Comparison of ENCODE assay signal across 20 cellular contexts in the genomic region with DNA sequence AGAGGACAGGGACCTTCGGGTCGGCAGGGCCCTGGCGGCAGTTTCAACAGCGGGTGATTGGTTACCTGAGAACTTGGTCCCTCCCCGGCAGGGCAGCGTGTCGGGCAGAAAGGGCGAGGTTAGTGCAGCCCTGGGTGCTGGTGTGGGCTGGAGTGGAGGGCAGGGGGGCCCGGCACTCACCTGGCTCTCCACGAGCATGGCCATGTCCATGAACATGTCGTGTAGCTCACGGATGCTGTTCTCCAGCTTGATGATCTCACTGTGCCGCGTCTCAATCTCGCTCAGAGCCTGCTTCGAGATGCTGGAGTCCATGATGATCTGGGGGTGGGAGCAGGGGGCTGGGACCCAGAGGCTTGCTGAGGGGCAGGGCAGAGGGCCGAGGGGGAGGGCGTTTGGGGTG.
"Had no signal": no experiment of that assay in that cellular context is flagged by ENCODE, and none has a peak within 500 bp of the region (broad histone marks: within the 10 kb centered on the region; RNA-seq: fewer than 3 reads in every experiment).

No MANE protein-coding gene starts in this region.

- DNase-seq: activated CD4-positive, alpha-beta T cell treated with anti-CD3 and anti-CD28 coated beads, Interleukin-2, amount 10 ng/mL, durations not matched to agents 7 days and 5 days; activated CD8-positive, alpha-beta memory T cell treated with anti-CD3 and anti-CD28 coated beads, Interleukin-2, amount 50 U/mL, for 4 hours; activated effector memory CD4-positive, alpha-beta T cell treated with anti-CD3 and anti-CD28 coated beads, Interleukin-2, amount 50 U/mL, for 16 hours; activated naive CD4-positive, alpha-beta T cell treated with anti-CD3 and anti-CD28 coated beads, Interleukin-2, amount 50 U/mL, for 16 hours; activated T-cell treated with anti-CD3 and anti-CD28 coated beads, Interleukin-2, amount 50 U/mL, for 72 hours; adrenal gland; cortex of kidney; effector CD4-positive, alpha-beta T cell; head of caudate nucleus; immature natural killer cell; mesenchymal stem cell; naive thymus-derived CD4-positive, alpha-beta T cell; sigmoid colon; spleen; stimulated activated CD4-positive, alpha-beta T cell treated with anti-CD3 and anti-CD28 coated beads, Interleukin-4, amount 100 ng/mL, for 4 hours; stimulated activated naive B cell treated with anti-CD40 and anti-IgM and Interleukin-4, amounts not matched to agents 10 μg/mL and 1 μg/mL and 100 μg/mL, for 72 hours; T-helper 1 cell had no signal

- H3K4me3 ChIP-seq: adrenal gland, breast epithelium, sigmoid colon, spleen, thoracic aorta had no signal

- H3K36me3 ChIP-seq: breast epithelium had no signal

- H3K9me3 ChIP-seq: adrenal gland, breast epithelium, neutrophil, sigmoid colon, spleen, thoracic aorta had no signal

- H3K4me1 Mint-ChIP-seq: immature natural killer cell had no signal

- H3K27me3 Mint-ChIP-seq: activated CD4-positive, alpha-beta T cell treated with anti-CD3 and anti-CD28 coated beads, Interleukin-2, amount 10 ng/mL, durations not matched to agents 7 days and 5 days; naive thymus-derived CD4-positive, alpha-beta T cell had no signal

- H3K9me3 Mint-ChIP-seq: activated CD4-positive, alpha-beta T cell treated with anti-CD3 and anti-CD28 coated beads, Interleukin-2, amount 10 ng/mL, durations not matched to agents 7 days and 5 days; activated T-cell treated with anti-CD3 and anti-CD28 coated beads, Interleukin-2, amount 50 U/mL, for 72 hours; immature natural killer cell; stimulated activated naive B cell treated with anti-CD40 and anti-IgM and Interleukin-4, amounts not matched to agents 10 μg/mL and 1 μg/mL and 100 μg/mL, for 72 hours had no signal

- H3K27ac ChIP-seq: adrenal gland, breast epithelium, neutrophil, spleen, thoracic aorta had no signal

- H3K4me1 ChIP-seq: adrenal gland, breast epithelium had no signal

- ATAC-seq: activated T-cell treated with anti-CD3 and anti-CD28 coated beads, Interleukin-2, amount 50 U/mL, for 72 hours; naive thymus-derived CD4-positive, alpha-beta T cell; stimulated activated naive B cell treated with anti-CD40 and anti-IgM and Interleukin-4, amounts not matched to agents 10 μg/mL and 1 μg/mL and 100 μg/mL, for 72 hours had no signal

- H3K27me3 ChIP-seq: adrenal gland, breast epithelium, sigmoid colon had no signal

- H3K27ac Mint-ChIP-seq: activated T-cell treated with anti-CD3 and anti-CD28 coated beads, Interleukin-2, amount 50 U/mL, for 72 hours; stimulated activated naive B cell treated with anti-CD40 and anti-IgM and Interleukin-4, amounts not matched to agents 10 μg/mL and 1 μg/mL and 100 μg/mL, for 72 hours had no signal

- H3K4me3 Mint-ChIP-seq: activated CD4-positive, alpha-beta T cell treated with anti-CD3 and anti-CD28 coated beads, Interleukin-2, amount 10 ng/mL, durations not matched to agents 7 days and 5 days; activated T-cell treated with anti-CD3 and anti-CD28 coated beads, Interleukin-2, amount 50 U/mL, for 72 hours; stimulated activated naive B cell treated with anti-CD40 and anti-IgM and Interleukin-4, amounts not matched to agents 10 μg/mL and 1 μg/mL and 100 μg/mL, for 72 hours had no signal
